ENCODE assay signal across 1 cellular context in the genomic region with DNA sequence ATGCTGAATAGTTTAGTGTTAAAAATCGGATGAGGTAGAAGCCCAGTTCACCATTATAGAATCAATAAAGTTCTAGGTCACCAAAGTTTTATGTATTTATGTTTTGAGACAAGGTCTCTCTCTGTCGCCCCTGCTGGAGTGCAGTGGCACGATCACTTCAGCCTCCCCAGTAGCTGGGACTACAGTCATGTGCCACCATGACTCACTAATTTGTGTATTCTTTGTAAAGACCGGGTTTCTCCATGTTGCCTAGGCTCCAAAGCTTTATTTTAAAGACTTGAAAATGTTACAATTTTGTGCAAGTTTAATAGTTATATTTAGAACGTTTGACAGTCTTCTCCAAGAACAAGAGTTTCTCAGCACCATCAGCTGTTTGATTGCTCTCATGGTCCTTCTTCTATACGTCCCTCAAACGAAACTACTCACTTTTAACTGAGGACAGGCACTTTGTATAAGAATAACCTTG.
TF ChIP-seq lines count a peak whose summit lies in the region.

No MANE protein-coding gene starts in this region.

TF ChIP-seq in H1, 55 proteins besides CTCF, POLR2A, EP300 and RAD21:
- TF ChIP-seq, protein P1, sequence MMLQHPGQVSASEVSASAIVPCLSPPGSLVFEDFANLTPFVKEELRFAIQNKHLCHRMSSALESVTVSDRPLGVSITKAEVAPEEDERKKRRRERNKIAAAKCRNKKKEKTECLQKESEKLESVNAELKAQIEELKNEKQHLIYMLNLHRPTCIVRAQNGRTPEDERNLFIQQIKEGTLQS (IDR thresholded peaks at IDR 0.05; ENCODE audit: insufficient read depth, low read depth, low read length), result 0 out of 2 replicates have a peak, but pooled peaks have one; percentile 36
- TF ChIP-seq GABPA (IDR thresholded peaks at IDR 0.05; ENCODE audit: borderline replicate concordance, insufficient read depth, low read length) (no peak), TBP (IDR thresholded peaks at IDR 0.05; ENCODE audit: low read depth, low read length) (no peak), CTBP2 (IDR thresholded peaks at IDR 0.05; ENCODE audit: borderline replicate concordance, insufficient read depth, insufficient read length, low read length) (no peak), RXRA (IDR thresholded peaks at IDR 0.05; ENCODE audit: insufficient read depth, low read depth, low read length) (no peak), HDAC2 (IDR thresholded peaks at IDR 0.05; ENCODE audit: borderline replicate concordance in 1 of 2, low read depth in 2 of 2, low read length in 2 of 2) (no peak), KDM5A (IDR thresholded peaks at IDR 0.05; ENCODE audit: low read length) (no peak), FOSL1 (IDR thresholded peaks at IDR 0.05; ENCODE audit: insufficient read depth, low read depth, low read length) (no peak), JUND (IDR thresholded peaks at IDR 0.05; ENCODE audit: low read length) (peak; percentile 83), YY1 (IDR thresholded peaks at IDR 0.05; ENCODE audit: low read depth, low read length) (no peak), CREB1 (IDR thresholded peaks at IDR 0.05) (no peak), TEAD4 (IDR thresholded peaks at IDR 0.05; ENCODE audit: low read depth, low read length) (no peak), USF2 (IDR thresholded peaks at IDR 0.05; ENCODE audit: low read length) (peak; percentile 30; the same call in 1 of the 2 replicates), BACH1 (IDR thresholded peaks at IDR 0.05; ENCODE audit: low read length) (no peak)
- TF ChIP-seq, protein P2, sequence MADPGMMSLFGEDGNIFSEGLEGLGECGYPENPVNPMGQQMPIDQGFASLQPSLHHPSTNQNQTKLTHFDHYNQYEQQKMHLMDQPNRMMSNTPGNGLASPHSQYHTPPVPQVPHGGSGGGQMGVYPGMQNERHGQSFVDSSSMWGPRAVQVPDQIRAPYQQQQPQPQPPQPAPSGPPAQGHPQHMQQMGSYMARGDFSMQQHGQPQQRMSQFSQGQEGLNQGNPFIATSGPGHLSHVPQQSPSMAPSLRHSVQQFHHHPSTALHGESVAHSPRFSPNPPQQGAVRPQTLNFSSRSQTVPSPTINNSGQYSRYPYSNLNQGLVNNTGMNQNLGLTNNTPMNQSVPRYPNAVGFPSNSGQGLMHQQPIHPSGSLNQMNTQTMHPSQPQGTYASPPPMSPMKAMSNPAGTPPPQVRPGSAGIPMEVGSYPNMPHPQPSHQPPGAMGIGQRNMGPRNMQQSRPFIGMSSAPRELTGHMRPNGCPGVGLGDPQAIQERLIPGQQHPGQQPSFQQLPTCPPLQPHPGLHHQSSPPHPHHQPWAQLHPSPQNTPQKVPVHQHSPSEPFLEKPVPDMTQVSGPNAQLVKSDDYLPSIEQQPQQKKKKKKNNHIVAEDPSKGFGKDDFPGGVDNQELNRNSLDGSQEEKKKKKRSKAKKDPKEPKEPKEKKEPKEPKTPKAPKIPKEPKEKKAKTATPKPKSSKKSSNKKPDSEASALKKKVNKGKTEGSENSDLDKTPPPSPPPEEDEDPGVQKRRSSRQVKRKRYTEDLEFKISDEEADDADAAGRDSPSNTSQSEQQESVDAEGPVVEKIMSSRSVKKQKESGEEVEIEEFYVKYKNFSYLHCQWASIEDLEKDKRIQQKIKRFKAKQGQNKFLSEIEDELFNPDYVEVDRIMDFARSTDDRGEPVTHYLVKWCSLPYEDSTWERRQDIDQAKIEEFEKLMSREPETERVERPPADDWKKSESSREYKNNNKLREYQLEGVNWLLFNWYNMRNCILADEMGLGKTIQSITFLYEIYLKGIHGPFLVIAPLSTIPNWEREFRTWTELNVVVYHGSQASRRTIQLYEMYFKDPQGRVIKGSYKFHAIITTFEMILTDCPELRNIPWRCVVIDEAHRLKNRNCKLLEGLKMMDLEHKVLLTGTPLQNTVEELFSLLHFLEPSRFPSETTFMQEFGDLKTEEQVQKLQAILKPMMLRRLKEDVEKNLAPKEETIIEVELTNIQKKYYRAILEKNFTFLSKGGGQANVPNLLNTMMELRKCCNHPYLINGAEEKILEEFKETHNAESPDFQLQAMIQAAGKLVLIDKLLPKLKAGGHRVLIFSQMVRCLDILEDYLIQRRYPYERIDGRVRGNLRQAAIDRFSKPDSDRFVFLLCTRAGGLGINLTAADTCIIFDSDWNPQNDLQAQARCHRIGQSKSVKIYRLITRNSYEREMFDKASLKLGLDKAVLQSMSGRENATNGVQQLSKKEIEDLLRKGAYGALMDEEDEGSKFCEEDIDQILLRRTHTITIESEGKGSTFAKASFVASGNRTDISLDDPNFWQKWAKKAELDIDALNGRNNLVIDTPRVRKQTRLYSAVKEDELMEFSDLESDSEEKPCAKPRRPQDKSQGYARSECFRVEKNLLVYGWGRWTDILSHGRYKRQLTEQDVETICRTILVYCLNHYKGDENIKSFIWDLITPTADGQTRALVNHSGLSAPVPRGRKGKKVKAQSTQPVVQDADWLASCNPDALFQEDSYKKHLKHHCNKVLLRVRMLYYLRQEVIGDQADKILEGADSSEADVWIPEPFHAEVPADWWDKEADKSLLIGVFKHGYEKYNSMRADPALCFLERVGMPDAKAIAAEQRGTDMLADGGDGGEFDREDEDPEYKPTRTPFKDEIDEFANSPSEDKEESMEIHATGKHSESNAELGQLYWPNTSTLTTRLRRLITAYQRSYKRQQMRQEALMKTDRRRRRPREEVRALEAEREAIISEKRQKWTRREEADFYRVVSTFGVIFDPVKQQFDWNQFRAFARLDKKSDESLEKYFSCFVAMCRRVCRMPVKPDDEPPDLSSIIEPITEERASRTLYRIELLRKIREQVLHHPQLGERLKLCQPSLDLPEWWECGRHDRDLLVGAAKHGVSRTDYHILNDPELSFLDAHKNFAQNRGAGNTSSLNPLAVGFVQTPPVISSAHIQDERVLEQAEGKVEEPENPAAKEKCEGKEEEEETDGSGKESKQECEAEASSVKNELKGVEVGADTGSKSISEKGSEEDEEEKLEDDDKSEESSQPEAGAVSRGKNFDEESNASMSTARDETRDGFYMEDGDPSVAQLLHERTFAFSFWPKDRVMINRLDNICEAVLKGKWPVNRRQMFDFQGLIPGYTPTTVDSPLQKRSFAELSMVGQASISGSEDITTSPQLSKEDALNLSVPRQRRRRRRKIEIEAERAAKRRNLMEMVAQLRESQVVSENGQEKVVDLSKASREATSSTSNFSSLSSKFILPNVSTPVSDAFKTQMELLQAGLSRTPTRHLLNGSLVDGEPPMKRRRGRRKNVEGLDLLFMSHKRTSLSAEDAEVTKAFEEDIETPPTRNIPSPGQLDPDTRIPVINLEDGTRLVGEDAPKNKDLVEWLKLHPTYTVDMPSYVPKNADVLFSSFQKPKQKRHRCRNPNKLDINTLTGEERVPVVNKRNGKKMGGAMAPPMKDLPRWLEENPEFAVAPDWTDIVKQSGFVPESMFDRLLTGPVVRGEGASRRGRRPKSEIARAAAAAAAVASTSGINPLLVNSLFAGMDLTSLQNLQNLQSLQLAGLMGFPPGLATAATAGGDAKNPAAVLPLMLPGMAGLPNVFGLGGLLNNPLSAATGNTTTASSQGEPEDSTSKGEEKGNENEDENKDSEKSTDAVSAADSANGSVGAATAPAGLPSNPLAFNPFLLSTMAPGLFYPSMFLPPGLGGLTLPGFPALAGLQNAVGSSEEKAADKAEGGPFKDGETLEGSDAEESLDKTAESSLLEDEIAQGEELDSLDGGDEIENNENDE (IDR thresholded peaks at IDR 0.05; ENCODE audit: insufficient replicate concordance, low read length), result no peak
